1 cellular context compared by ENCODE assay signal in genomic region chr15:43808960-43809678, GRCh38.
TF ChIP-seq lines count a peak whose summit lies in the region.

No MANE protein-coding gene starts in this region.

TF ChIP-seq in GM12878, 131 proteins besides CTCF, POLR2A, EP300 and RAD21 (continued from another document and continues in another):
- TF ChIP-seq E2F8 (IDR thresholded peaks at IDR 0.05; ENCODE audit: low read depth, partially characterized antibody) (peak; percentile 51), CBX5 (IDR thresholded peaks at IDR 0.05; ENCODE audit: low read depth) (no peak), TBL1XR1 (IDR thresholded peaks at IDR 0.05; ENCODE audit: low read depth, low read length) (peak; percentile 20; the same call in 1 of the 2 replicates), NFYA (IDR thresholded peaks at IDR 0.05; ENCODE audit: borderline replicate concordance, low read depth, low read length) (no peak), RELB (IDR thresholded peaks at IDR 0.05; ENCODE audit: low read depth) (peak; percentile 94), CBFB (IDR thresholded peaks at IDR 0.05; ENCODE audit: low read depth) (0 out of 2 replicates have a peak, but pooled peaks have one; percentile 19), GABPA (IDR thresholded peaks at IDR 0.05; ENCODE audit: low read depth) (0 out of 2 replicates have a peak, but pooled peaks have one; percentile 7), ZBTB11 (CRISPR knock-in tag; IDR thresholded peaks at IDR 0.05) (no peak), SUPT20H (IDR thresholded peaks at IDR 0.05; ENCODE audit: borderline replicate concordance, control insufficient read depth, low read depth, low read length) (no peak), ATF2 (IDR thresholded peaks at IDR 0.05; ENCODE audit: low read length) (peak; percentile 89), FOXM1 (IDR thresholded peaks at IDR 0.05; ENCODE audit: low read depth, low read length) (peak; percentile 85), LARP7 (IDR thresholded peaks at IDR 0.05) (no peak), TCF3 (IDR thresholded peaks at IDR 0.05; ENCODE audit: borderline replicate concordance, insufficient read depth, low read depth, low read length) (no peak), TARDBP (IDR thresholded peaks at IDR 0.05; ENCODE audit: borderline replicate concordance) (no peak), JUNB (IDR thresholded peaks at IDR 0.05) (peak; percentile 49; the same call in 1 of the 2 replicates), E4F1 (IDR thresholded peaks at IDR 0.05; ENCODE audit: borderline replicate concordance, partially characterized antibody) (no peak), ZNF217 (IDR thresholded peaks at IDR 0.05) (no peak), GATAD2B (conservative IDR thresholded peaks at IDR 0.05; ENCODE audit: low read depth) (no peak; the same call in 1 of the 2 replicates), NR2C1 (IDR thresholded peaks at IDR 0.05) (no peak), ZNF274 (IDR thresholded peaks at IDR 0.05; ENCODE audit: insufficient read depth, insufficient read length) (no peak), BCLAF1 (IDR thresholded peaks at IDR 0.05) (no peak), REST (IDR thresholded peaks at IDR 0.05; ENCODE audit: low read depth, low read length) (no peak), KLF5 (IDR thresholded peaks at IDR 0.05; ENCODE audit: partially characterized antibody) (no peak), KDM1A (IDR thresholded peaks at IDR 0.05; ENCODE audit: borderline replicate concordance) (no peak), ATF7 (IDR thresholded peaks at IDR 0.05; ENCODE audit: low read depth) (peak; percentile 97), POLR2AphosphoS2 (IDR thresholded peaks at IDR 0.05; ENCODE audit: low read depth, low read length) (no peak), NKRF (conservative IDR thresholded peaks at IDR 0.05) (no peak), SMAD1 (IDR thresholded peaks at IDR 0.05; ENCODE audit: low read depth, partially characterized antibody) (peak; percentile 28), SRF (IDR thresholded peaks at IDR 0.05; ENCODE audit: low read depth in 2 of 2, low read length in 2 of 2) (no peak), SMC3 (IDR thresholded peaks at IDR 0.05; ENCODE audit: borderline replicate concordance, low read length) (no peak), YY1 (IDR thresholded peaks at IDR 0.05; ENCODE audit: low read depth, low read length) (peak; percentile 21; the same call in 1 of the 2 replicates), MYB (IDR thresholded peaks at IDR 0.05; ENCODE audit: borderline replicate concordance, low read depth, low read length) (no peak), ZZZ3 (IDR thresholded peaks at IDR 0.05; ENCODE audit: control insufficient read depth, insufficient read length, low read depth) (no peak), MEF2B (IDR thresholded peaks at IDR 0.05; ENCODE audit: partially characterized antibody, poor library complexity, severe bottlenecking) (peak; percentile 84), POU2F2 (IDR thresholded peaks at IDR 0.05; ENCODE audit: borderline replicate concordance, low read depth, low read length) (no peak), NFXL1 (IDR thresholded peaks at IDR 0.05; ENCODE audit: borderline replicate concordance) (no peak), EZH2 (IDR thresholded peaks at IDR 0.05; ENCODE audit: borderline replicate concordance, control insufficient read depth, low read depth, low read length) (no peak), WRNIP1 (IDR thresholded peaks at IDR 0.05; ENCODE audit: borderline replicate concordance, low read depth, low read length) (no peak), HDGF (IDR thresholded peaks at IDR 0.05) (peak; percentile 78; the same call in 1 of the 2 replicates)
